ENCODE assay signal across 10 cellular contexts in genomic region chr12:109612975-109613502, GRCh38. TPM values are rescaled to one million over a fixed set of nuclear protein-coding genes. Genes with fewer than 3 reads are reported as not detected.
DNase-seq lines count a peak whose midpoint lies in the region; ATAC-seq and TF ChIP-seq lines count a peak whose summit lies in the region.
"Had no signal": no experiment of that assay in that cellular context is flagged by ENCODE, and none has a peak within 500 bp of the region (broad histone marks: within the 10 kb centered on the region; RNA-seq: fewer than 3 reads in every experiment).

No MANE protein-coding gene starts in this region.

- H3K36me3 ChIP-seq in GM06990 (ENCODE audit: control insufficient read depth, insufficient read depth, low read length) = no peaks in the 10 kb centered on the region
- no peaks in the 10 kb centered on the region for H3K36me3 ChIP-seq in Panc1 (ENCODE audit: control insufficient read depth, insufficient read depth, low read length)

- peak; percentile 56 for DNase-seq in 8988T
- DNase-seq in GM06990 (ENCODE audit: extremely low read depth, insufficient read length) = no peak
- DNase-seq in Panc1 (ENCODE audit: low read depth, low spot score) = no peak
- peak; percentile 8 for DNase-seq in fibroblast of villous mesenchyme (ENCODE audit: low read depth)
- DNase-seq in activated naive CD4-positive, alpha-beta T cell treated with Interleukin-2 at 50 U/mL for 16 hours = no peak
- no peak for DNase-seq in DMS153 (lab: John Stamatoyannopoulos, UW)
- DNase-seq: NCI-H1092; stimulated activated CD4-positive, alpha-beta T cell treated with anti-CD3 and anti-CD28 coated beads, Interleukin-2, amount 100 ng/mL, for 48 hours had no signal

- CTCF ChIA-PET in Panc1 (lab: Charles Lee) = no interaction called here

- no peaks in the 10 kb centered on the region for H3K4me1 ChIP-seq in Panc1 (ENCODE audit: control insufficient read depth, insufficient read depth, low read length)

- peaks cover 4% of the 10 kb centered on the region; the same call in 1 of the 2 replicates for H3K27me3 ChIP-seq in GM06990 (replicated peaks; ENCODE audit: control insufficient read depth, insufficient read depth, low read length)
- peaks cover 6% of the 10 kb centered on the region for H3K27me3 ChIP-seq in Panc1 (ENCODE audit: control insufficient read depth, insufficient read depth, low read length)

- H3K4me3 ChIP-seq in GM06990 (replicated peaks; ENCODE audit: low read depth, low read length) (no peak overlapping the region), Panc1 (ENCODE audit: low read depth in 2 of 2, low read length in 2 of 2) (no peak overlapping the region), fibroblast of villous mesenchyme (ENCODE audit: low read depth, low read length) (no peak overlapping the region)

- H3K9me3 ChIP-seq in Panc1 (ENCODE audit: control insufficient read depth, insufficient read depth, low read depth, low read length) = no peaks in the 10 kb centered on the region

- no TSS peak for BruUV-seq in Panc1 (replicated peaks; lab: Mats Ljungman, UMichigan)

- POLR2A ChIA-PET in Panc1 (lab: Charles Lee) = no interaction called here

- TF ChIP-seq CTCF in GM06990 (IDR thresholded peaks at IDR 0.05; ENCODE audit: insufficient read depth, low read length, poor library complexity, severe bottlenecking) (peak; percentile 39), Panc1 (IDR thresholded peaks at IDR 0.05) (no peak; the same call in 1 of the 2 replicates), fibroblast of villous mesenchyme (IDR thresholded peaks at IDR 0.05; ENCODE audit: insufficient read depth, low read depth, low read length) (peak; percentile 34)

- in situ Hi-C loops in Panc1 (cut with HindIII; ENCODE audit: low pct_unique_long_range_greater_than_20kb, low sequenced_read_pairs) = no loop called here

- H3K27ac ChIP-seq in Panc1 (ENCODE audit: low read length) = no peak overlapping the region

- ATAC-seq in Panc1 (peak; percentile 83), GM19351 (IDR thresholded peaks at IDR 0.05; ENCODE audit: unreplicated experiment) (no peak), GM19467 (IDR thresholded peaks at IDR 0.05; ENCODE audit: unreplicated experiment) (no peak)

- intact Hi-C loops in Panc1 (cut with micrococcal nuclease; ENCODE audit: unreplicated experiment) = no loop called here

RNA-seq across cellular contexts. Expression of gene MVK, which starts 39.4 kb away (rescaled TPM):
- total RNA-seq in Panc1 (2021; ENCODE audit: unreplicated experiment) = 41.6 TPM
- polyA plus RNA-seq in Panc1 (2012; ENCODE audit: insufficient read length) = 34.8 TPM
- 29.8 and 30.0 TPM in 2 replicates for total RNA-seq in fibroblast of villous mesenchyme

RNA-seq across cellular contexts. Expression of gene MMAB, which starts 39.7 kb away (rescaled TPM):
- 58.6 TPM for total RNA-seq in Panc1 (2021; ENCODE audit: unreplicated experiment)
- polyA plus RNA-seq in Panc1 (2012; ENCODE audit: insufficient read length) = 41.3 TPM
- 34.1 and 43.8 TPM in 2 replicates for total RNA-seq in fibroblast of villous mesenchyme

Comparison
In these comparisons a context has a peak if more than half of its experiments do, and no peak if none do; other contexts are left out.
1. DNase-seq: peak in 8988T (single experiment) and fibroblast of villous mesenchyme (single experiment); none in GM06990 (single experiment), Panc1 (single experiment), activated naive CD4-positive, alpha-beta T cell treated with Interleukin-2 at 50 U/mL for 16 hours (single experiment) and DMS153 (single experiment).